In the genomic region with DNA sequence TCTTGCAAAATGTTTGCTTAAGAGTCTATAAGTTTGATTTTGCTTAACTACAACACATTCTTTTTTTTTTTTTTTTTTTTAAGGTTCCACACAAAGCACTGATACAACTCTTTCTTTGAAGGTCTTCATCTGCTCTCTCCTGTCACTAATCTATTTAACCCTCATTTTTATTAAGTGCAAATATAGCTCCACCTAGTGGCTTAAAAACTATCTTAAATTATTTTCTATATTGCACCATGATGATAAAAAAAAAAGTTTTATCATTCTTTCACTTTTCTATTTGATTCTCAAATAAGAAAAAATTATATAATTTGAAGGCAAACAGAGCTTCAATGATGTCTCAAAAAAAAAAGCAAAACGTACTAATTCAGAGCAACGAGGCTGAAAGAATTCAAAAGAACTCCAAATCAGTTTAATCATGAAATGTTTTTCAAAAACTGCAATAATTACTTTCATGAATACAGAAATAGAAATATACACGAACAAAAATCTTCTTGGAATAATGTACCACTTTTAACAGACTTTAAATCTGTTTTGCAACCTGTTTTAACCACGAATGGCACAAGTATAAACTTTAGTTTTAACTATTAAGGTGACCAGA, we compare ENCODE assay signal across 8 cellular contexts. TPM values are rescaled to one million over a fixed set of nuclear protein-coding genes. Genes with fewer than 3 reads are reported as not detected.
DNase-seq lines count a peak whose midpoint lies in the region; ATAC-seq, FAIRE-seq and TF ChIP-seq lines count a peak whose summit lies in the region.

No MANE protein-coding gene starts in this region.

- intact Hi-C loops in transverse colon (cut with DNase I; ENCODE audit: low total_unique reads) = no loop called here

- H3K4me1 ChIP-seq in transverse colon (no peaks in the 10 kb centered on the region), upper lobe of left lung (no peaks in the 10 kb centered on the region)

- H3K4me3 ChIP-seq in foreskin fibroblast (ENCODE audit: low read depth in 1 of 2, low read length in 2 of 2) (no peak overlapping the region), transverse colon (no peak overlapping the region), upper lobe of left lung (no peak overlapping the region)

- peak; percentile 44 for TF ChIP-seq CTCF in D721Med (IDR thresholded peaks at IDR 0.05; ENCODE audit: insufficient read depth, missing control alignments)
- TF ChIP-seq CTCF in foreskin fibroblast (IDR thresholded peaks at IDR 0.05; ENCODE audit: low read depth, low read length) = peak; percentile 27
- TF ChIP-seq CTCF in transverse colon (IDR thresholded peaks at IDR 0.05) = peak in 4 of 5 experiments; percentile 44 to 56 (median 49)
- TF ChIP-seq CTCF in upper lobe of left lung (IDR thresholded peaks at IDR 0.05) = peak in 3 of 6 experiments; percentile 14 to 21 (median 18)

- WGBS in transverse colon (ENCODE audit: low coverage in 1 of 2), 2 donors = 51 to 56% methylated on average over 4 of the region's 4 CpGs
- WGBS in upper lobe of left lung, 2 donors = 54 to 59% methylated on average over 4 of the region's 4 CpGs

- ATAC-seq in HG03460 (IDR thresholded peaks at IDR 0.05; ENCODE audit: unreplicated experiment) (peak; percentile 56), upper lobe of left lung (ENCODE audit: low FRiP score in 2 of 2) (no peak)

- no peak overlapping the region for H3K27ac ChIP-seq in transverse colon
- no peak overlapping the region for H3K27ac ChIP-seq in upper lobe of left lung

- H3K27me3 ChIP-seq in transverse colon (no peaks in the 10 kb centered on the region), upper lobe of left lung (no peaks in the 10 kb centered on the region)

- H3K9me3 ChIP-seq in transverse colon (no peaks in the 10 kb centered on the region), upper lobe of left lung (no peaks in the 10 kb centered on the region)

- in situ Hi-C loops in transverse colon (cut with MboI; ENCODE audit: low pct_ligation_motif_present in 1 of 4, low pct_unique_long_range_greater_than_20kb in 1 of 4, low sequenced_read_pairs in 3 of 4) = loop anchor here (10.0 to 25.0 kb wide), 2 partner anchors 137 to 660 kb away; a partner anchor contains a TSS

- DNase-seq in D721Med (ENCODE audit: insufficient read length, low spot score) = no peak
- DNase-seq in RPMI7951 (ENCODE audit: low read depth) = peak; percentile 32
- DNase-seq in foreskin fibroblast = no peak
- no peak for DNase-seq in transverse colon
- no peak for DNase-seq in foreskin melanocyte
- no peak for DNase-seq in NCI-H1048 (lab: John Stamatoyannopoulos, UW)
- no peak for DNase-seq in upper lobe of left lung

- H3K36me3 ChIP-seq in transverse colon (peaks cover 0 to 59% (median 27%) of the 10 kb centered on the region in 4 donors), upper lobe of left lung (peaks cover 10 to 89% (median 29%) of the 10 kb centered on the region in 4 donors)

- TF ChIP-seq EP300 in transverse colon (IDR thresholded peaks at IDR 0.05; ENCODE audit: low read depth) (no peak), upper lobe of left lung (IDR thresholded peaks at IDR 0.05) (no peak)

- FAIRE-seq in D721Med (lab: Jason Lieb, UNC) = no peak

- TF ChIP-seq POLR2A in transverse colon (IDR thresholded peaks at IDR 0.05) (no peak), upper lobe of left lung (IDR thresholded peaks at IDR 0.05) (no peak)

RNA-seq across cellular contexts. Expression of a gene that starts 12.8 kb away (rescaled TPM):
- total RNA-seq in RPMI7951 (2014; rRNA removed; shearing (Covaris generic)) = 11.5 and 17.3 TPM in 2 replicates
- 10 to 100 TPM in 2 of 4 donors, 1 to 10 TPM in 2; 3.0 to 51.9 (median 12.3) TPM for total RNA-seq in transverse colon
- 10 to 100 TPM in 5 of 6 donors, 1 to 10 TPM in 1; 9.8 to 17.8 (median 12.7) TPM for total RNA-seq in upper lobe of left lung

RNA-seq across cellular contexts. Expression of a gene that starts 12.9 kb away (rescaled TPM):
- 34.1 and 35.0 TPM in 2 replicates for total RNA-seq in RPMI7951 (2014; rRNA removed; shearing (Covaris generic))
- total RNA-seq in transverse colon (10 to 100 TPM in 3 of 4 donors, 1 to 10 TPM in 1; 4.0 to 18.4 (median 14.8) TPM), upper lobe of left lung (10 to 100 TPM; 12.0 to 53.4 (median 17.7) TPM)
